Comparison of ENCODE assay signal across 25 cellular contexts in the genomic region with DNA sequence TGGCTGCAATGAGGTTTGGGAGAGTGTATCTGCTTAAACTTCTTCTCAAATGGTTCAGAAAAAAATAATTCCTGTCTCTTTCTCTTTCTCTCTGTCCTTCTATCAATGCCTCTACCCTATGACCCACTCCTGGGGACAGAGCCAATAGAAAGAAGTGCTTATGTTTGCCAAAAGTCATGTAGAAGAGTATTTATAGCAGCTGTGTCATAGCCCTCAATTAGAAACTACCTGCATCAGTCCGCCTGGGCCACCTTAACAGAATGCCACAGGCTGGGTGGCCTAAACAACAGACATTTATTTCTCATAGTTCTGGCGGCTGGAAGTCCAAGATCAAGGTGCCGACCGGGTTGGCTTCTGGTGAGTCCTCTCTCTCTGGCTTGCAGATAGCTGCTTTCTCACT.
DNase-seq lines count a peak whose midpoint lies in the region; ATAC-seq and TF ChIP-seq lines count a peak whose summit lies in the region.
"Had no signal": no experiment of that assay in that cellular context is flagged by ENCODE, and none has a peak within 500 bp of the region (broad histone marks: within the 10 kb centered on the region; RNA-seq: fewer than 3 reads in every experiment).

No MANE protein-coding gene starts in this region.

- no peaks in the 10 kb centered on the region for H3K36me3 ChIP-seq in right atrium auricular region
- no peaks in the 10 kb centered on the region for H3K36me3 ChIP-seq in hepatocyte (replicated peaks; ENCODE audit: insufficient read depth, low read depth)
- H3K36me3 ChIP-seq: BLaER1, HAP-1 had no signal

- H3K4me3 ChIP-seq in fibroblast of the aortic adventitia (ENCODE audit: low read depth, low read length): no peak overlapping the region
- no peak overlapping the region for H3K4me3 ChIP-seq in right atrium auricular region
- H3K4me3 ChIP-seq in hepatocyte: no peak overlapping the region
- H3K4me3 ChIP-seq: BLaER1, GM12878, GM23248, HAP-1 had no signal

- 98% methylated on average over 4 of the region's 4 CpGs for WGBS in hepatocyte (ENCODE audit: low lambda C conversion rate, missing lambda C conversion rate)

- ATAC-seq in WTC11: no peak
- ATAC-seq: GM12878 had no signal

- no peaks in the 10 kb centered on the region for H4K20me1 ChIP-seq in hepatocyte (ENCODE audit: insufficient read depth, poor library complexity, severe bottlenecking)
- H4K20me1 ChIP-seq: BLaER1 had no signal

- H3K4me1 Mint-ChIP-seq in WTC11: peaks cover 72% of the 10 kb centered on the region

- TF ChIP-seq CTCF in WTC11 (IDR thresholded peaks at IDR 0.05) (no peak), fibroblast of the aortic adventitia (IDR thresholded peaks at IDR 0.05; ENCODE audit: insufficient read depth, low read length) (no peak), right atrium auricular region (IDR thresholded peaks at IDR 0.05) (no peak), hepatocyte (IDR thresholded peaks at IDR 0.05; ENCODE audit: poor library complexity) (no peak)

- no peaks in the 10 kb centered on the region for H3K27me3 ChIP-seq in right atrium auricular region
- H3K27me3 ChIP-seq in hepatocyte: no peaks in the 10 kb centered on the region
- H3K27me3 ChIP-seq: BLaER1 had no signal

- POLR2A ChIA-PET in WTC11 (lab: Charles Lee): no interaction called here

- H3K27ac ChIP-seq in right atrium auricular region: peak overlapping the region; percentile 63 to 81
- H3K27ac ChIP-seq in hepatocyte: no peak overlapping the region
- H3K27ac ChIP-seq: BLaER1, GM23248, KMS-11 had no signal

- peak overlapping the region; percentile 24; the same call in 1 of the 2 replicates for H3K27ac Mint-ChIP-seq in WTC11
- H3K27ac Mint-ChIP-seq: CD4-positive, alpha-beta T cell had no signal

- peaks cover 15% of the 10 kb centered on the region for H3K9me3 Mint-ChIP-seq in WTC11

- CTCF ChIA-PET in WTC11 (lab: Charles Lee): interaction anchor here (1.9 kb wide), 1 partner anchor 16 kb away, joined by 10 read pairs; no protein-coding TSS in a partner anchor

- no peaks in the 10 kb centered on the region for H3K79me2 ChIP-seq in hepatocyte

- H3K9me3 ChIP-seq in right atrium auricular region (no peaks in the 10 kb centered on the region), hepatocyte (ENCODE audit: low read depth) (no peaks in the 10 kb centered on the region)
- H3K9me3 ChIP-seq: BLaER1, HAP-1 had no signal

- no peak overlapping the region for H3K4me2 ChIP-seq in hepatocyte
- H3K4me2 ChIP-seq: BLaER1, KMS-11, SK-N-SH had no signal

- H2AFZ ChIP-seq in hepatocyte: no peak overlapping the region
- H2AFZ ChIP-seq: GM23248 had no signal

- H3K4me1 ChIP-seq in right atrium auricular region (peaks cover 0 to 35% of the 10 kb centered on the region in 2 donors), hepatocyte (ENCODE audit: insufficient read depth) (no peaks in the 10 kb centered on the region)

- no peaks in the 10 kb centered on the region for H3K9me2 ChIP-seq in hepatocyte (replicated peaks; ENCODE audit: insufficient read depth)
- H3K9me2 ChIP-seq: SK-N-SH had no signal

- peaks cover 17% of the 10 kb centered on the region for H3K36me3 Mint-ChIP-seq in WTC11

- no peaks in the 10 kb centered on the region; the same call in 1 of the 2 replicates for H3K27me3 Mint-ChIP-seq in WTC11 (ENCODE audit: low read depth)
- H3K27me3 Mint-ChIP-seq: CD4-positive, alpha-beta T cell had no signal

- DNase-seq in WTC11 (ENCODE audit: low spot score): no peak
- DNase-seq in fibroblast of the aortic adventitia (ENCODE audit: low read depth): peak; percentile 38
- DNase-seq in right atrium auricular region (ENCODE audit: low spot score): no peak
- no peak for DNase-seq in stimulated activated CD4-positive, alpha-beta T cell treated with anti-CD3 and anti-CD28 coated beads, Interleukin-2, amount 100 ng/mL, for 24 hours
- DNase-seq in effector CD8-positive, alpha-beta T cell (lab: John Stamatoyannopoulos, UW): no peak
- no peak for DNase-seq in NCI-H510A (lab: John Stamatoyannopoulos, UW)
- no peak for DNase-seq in hepatocyte (ENCODE audit: low spot score)
- DNase-seq: ACHN; CD4-positive, alpha-beta T cell; COR-L47; DMS 273 treated with DMSO at 0.1 percent for 48 hours; DND-41; GM23248; IMR-90; NCI-H1105; NCI-H146; NCI-H2029 treated with DMSO at 0.1 percent for 48 hours; NCI-H226; NCI-H526 treated with DMSO at 0.1 percent for 48 hours; SIG-M5; SK-N-SH had no signal

- no peak overlapping the region for H3K4me3 Mint-ChIP-seq in WTC11
- H3K4me3 Mint-ChIP-seq: CD4-positive, alpha-beta T cell had no signal

TF ChIP-seq in WTC11, 78 proteins besides CTCF, POLR2A, EP300 and RAD21:
- TF ChIP-seq, protein P1, sequence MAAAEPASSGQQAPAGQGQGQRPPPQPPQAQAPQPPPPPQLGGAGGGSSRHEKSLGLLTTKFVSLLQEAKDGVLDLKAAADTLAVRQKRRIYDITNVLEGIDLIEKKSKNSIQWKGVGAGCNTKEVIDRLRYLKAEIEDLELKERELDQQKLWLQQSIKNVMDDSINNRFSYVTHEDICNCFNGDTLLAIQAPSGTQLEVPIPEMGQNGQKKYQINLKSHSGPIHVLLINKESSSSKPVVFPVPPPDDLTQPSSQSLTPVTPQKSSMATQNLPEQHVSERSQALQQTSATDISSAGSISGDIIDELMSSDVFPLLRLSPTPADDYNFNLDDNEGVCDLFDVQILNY (CRISPR knock-in tag; IDR thresholded peaks at IDR 0.05): no peak
- TF ChIP-seq HMGA2 (CRISPR knock-in tag; IDR thresholded peaks at IDR 0.05): no peak
- no peak for TF ChIP-seq NR2C2 (CRISPR knock-in tag; IDR thresholded peaks at IDR 0.05)
- TF ChIP-seq, protein P2, sequence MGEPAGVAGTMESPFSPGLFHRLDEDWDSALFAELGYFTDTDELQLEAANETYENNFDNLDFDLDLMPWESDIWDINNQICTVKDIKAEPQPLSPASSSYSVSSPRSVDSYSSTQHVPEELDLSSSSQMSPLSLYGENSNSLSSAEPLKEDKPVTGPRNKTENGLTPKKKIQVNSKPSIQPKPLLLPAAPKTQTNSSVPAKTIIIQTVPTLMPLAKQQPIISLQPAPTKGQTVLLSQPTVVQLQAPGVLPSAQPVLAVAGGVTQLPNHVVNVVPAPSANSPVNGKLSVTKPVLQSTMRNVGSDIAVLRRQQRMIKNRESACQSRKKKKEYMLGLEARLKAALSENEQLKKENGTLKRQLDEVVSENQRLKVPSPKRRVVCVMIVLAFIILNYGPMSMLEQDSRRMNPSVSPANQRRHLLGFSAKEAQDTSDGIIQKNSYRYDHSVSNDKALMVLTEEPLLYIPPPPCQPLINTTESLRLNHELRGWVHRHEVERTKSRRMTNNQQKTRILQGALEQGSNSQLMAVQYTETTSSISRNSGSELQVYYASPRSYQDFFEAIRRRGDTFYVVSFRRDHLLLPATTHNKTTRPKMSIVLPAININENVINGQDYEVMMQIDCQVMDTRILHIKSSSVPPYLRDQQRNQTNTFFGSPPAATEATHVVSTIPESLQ (CRISPR knock-in tag; IDR thresholded peaks at IDR 0.05): no peak
- TF ChIP-seq, protein P3, sequence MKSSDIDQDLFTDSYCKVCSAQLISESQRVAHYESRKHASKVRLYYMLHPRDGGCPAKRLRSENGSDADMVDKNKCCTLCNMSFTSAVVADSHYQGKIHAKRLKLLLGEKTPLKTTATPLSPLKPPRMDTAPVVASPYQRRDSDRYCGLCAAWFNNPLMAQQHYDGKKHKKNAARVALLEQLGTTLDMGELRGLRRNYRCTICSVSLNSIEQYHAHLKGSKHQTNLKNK (CRISPR knock-in tag; IDR thresholded peaks at IDR 0.05): no peak
- no peak for TF ChIP-seq JUN (CRISPR knock-in tag; IDR thresholded peaks at IDR 0.05)
- TF ChIP-seq, protein P4, sequence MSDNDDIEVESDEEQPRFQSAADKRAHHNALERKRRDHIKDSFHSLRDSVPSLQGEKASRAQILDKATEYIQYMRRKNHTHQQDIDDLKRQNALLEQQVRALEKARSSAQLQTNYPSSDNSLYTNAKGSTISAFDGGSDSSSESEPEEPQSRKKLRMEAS (CRISPR knock-in tag; IDR thresholded peaks at IDR 0.05): no peak
- TF ChIP-seq ZNF671 (CRISPR knock-in tag; IDR thresholded peaks at IDR 0.05): no peak
- TF ChIP-seq, protein P5, sequence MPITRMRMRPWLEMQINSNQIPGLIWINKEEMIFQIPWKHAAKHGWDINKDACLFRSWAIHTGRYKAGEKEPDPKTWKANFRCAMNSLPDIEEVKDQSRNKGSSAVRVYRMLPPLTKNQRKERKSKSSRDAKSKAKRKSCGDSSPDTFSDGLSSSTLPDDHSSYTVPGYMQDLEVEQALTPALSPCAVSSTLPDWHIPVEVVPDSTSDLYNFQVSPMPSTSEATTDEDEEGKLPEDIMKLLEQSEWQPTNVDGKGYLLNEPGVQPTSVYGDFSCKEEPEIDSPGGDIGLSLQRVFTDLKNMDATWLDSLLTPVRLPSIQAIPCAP (CRISPR knock-in tag; IDR thresholded peaks at IDR 0.05): no peak
